In genomic region chr5:113513384-113514262, GRCh38 we compare ENCODE assay signal across 7 cellular contexts. TPM values are rescaled to one million over a fixed set of nuclear protein-coding genes. Genes with fewer than 3 reads are reported as not detected.
A peak's percentile ranks its signal among the peaks of the same experiment; 100 is the strongest.
DNase-seq lines count a peak whose midpoint lies in the region; ATAC-seq, FAIRE-seq and TF ChIP-seq lines count a peak whose summit lies in the region.

Gene YTHDC2 (plus strand): TSS chr5:113513694. CDS start chr5:113513896, 202 bp downstream.

- peaks cover 22% of the 10 kb centered on the region for H3K36me3 Mint-ChIP-seq in T-helper 2 cell treated with Interferon-gamma antibody and Interleukin-4, amounts not matched to agents 5 μg/mL and 100 μg/mL, for 36 hours (ENCODE audit: low read depth)
- H3K36me3 Mint-ChIP-seq in astrocyte (ENCODE audit: low read depth, unreplicated experiment), result no peaks in the 10 kb centered on the region

- H3K79me2 ChIP-seq in astrocyte (ENCODE audit: insufficient read depth, low read length), result peaks cover 39% of the 10 kb centered on the region

- no peak for TF ChIP-seq CTCF in astrocyte (IDR thresholded peaks at IDR 0.05; ENCODE audit: insufficient read depth, low read depth, low read length)

- peaks cover 4% of the 10 kb centered on the region for H4K20me1 ChIP-seq in astrocyte (ENCODE audit: insufficient read depth, low read length)

- H3K4me1 ChIP-seq in astrocyte (ENCODE audit: insufficient read depth, low read length), result peaks cover 5% of the 10 kb centered on the region

- H3K27me3 Mint-ChIP-seq in T-helper 2 cell treated with Interferon-gamma antibody and Interleukin-4, amounts not matched to agents 5 μg/mL and 100 μg/mL, for 36 hours (ENCODE audit: low read depth), result peaks cover 15% of the 10 kb centered on the region
- H3K27me3 Mint-ChIP-seq in astrocyte (ENCODE audit: low read depth, unreplicated experiment), result no peaks in the 10 kb centered on the region

- H2AFZ ChIP-seq in astrocyte (ENCODE audit: low read depth, low read length), result peak within 1 kb of the TSS; percentile 96

- peak; percentile 93 for ATAC-seq in GM18499 (IDR thresholded peaks at IDR 0.05; ENCODE audit: insufficient read depth, unreplicated experiment)
- ATAC-seq in HG02885 (IDR thresholded peaks at IDR 0.05; ENCODE audit: poor library complexity, unreplicated experiment), result peak; percentile 98

- peak within 1 kb of the TSS; percentile 90 for H3K27ac ChIP-seq in astrocyte (ENCODE audit: low read depth, low read length)

- peak within 1 kb of the TSS; percentile 93 for H3K4me3 Mint-ChIP-seq in T-helper 2 cell treated with Interferon-gamma antibody and Interleukin-4, amounts not matched to agents 5 μg/mL and 100 μg/mL, for 36 hours
- peak within 1 kb of the TSS; percentile 95 for H3K4me3 Mint-ChIP-seq in astrocyte (ENCODE audit: unreplicated experiment)

- H3K36me3 ChIP-seq in astrocyte (ENCODE audit: insufficient read depth, low read length), result no peaks in the 10 kb centered on the region

- DNase-seq in NCI-H1694 (lab: John Stamatoyannopoulos, UW), result peak; percentile 77
- DNase-seq in T-helper 2 cell treated with Interferon-gamma antibody and Interleukin-4, amounts not matched to agents 5 μg/mL and 100 μg/mL, for 36 hours (ENCODE audit: low spot score), result peak; percentile 86
- DNase-seq in astrocyte (ENCODE audit: low read depth), result peak; percentile 75
- DNase-seq in hepatic stellate cell (ENCODE audit: low spot score), result peak; percentile 70
- DNase-seq in retina, result peak; percentile 97

- no peaks in the 10 kb centered on the region for H3K9me3 ChIP-seq in astrocyte (ENCODE audit: insufficient read depth, low read depth, low read length)

- H3K4me1 Mint-ChIP-seq in T-helper 2 cell treated with Interferon-gamma antibody and Interleukin-4, amounts not matched to agents 5 μg/mL and 100 μg/mL, for 36 hours (ENCODE audit: low read depth), result peaks cover 27% of the 10 kb centered on the region
- peaks cover 5% of the 10 kb centered on the region for H3K4me1 Mint-ChIP-seq in astrocyte (ENCODE audit: low read depth, unreplicated experiment)

- FAIRE-seq in astrocyte (lab: Jason Lieb, UNC), result no peak

- peak within 1 kb of the TSS; percentile 96 for H3K9ac ChIP-seq in astrocyte (ENCODE audit: low read length)

- H3K27me3 ChIP-seq in astrocyte (ENCODE audit: insufficient read depth, low read length), result no peaks in the 10 kb centered on the region

- peak within 1 kb of the TSS; percentile 86 for H3K27ac Mint-ChIP-seq in T-helper 2 cell treated with Interferon-gamma antibody and Interleukin-4, amounts not matched to agents 5 μg/mL and 100 μg/mL, for 36 hours
- H3K27ac Mint-ChIP-seq in astrocyte (ENCODE audit: unreplicated experiment), result peak within 1 kb of the TSS; percentile 99

- H3K4me2 ChIP-seq in astrocyte (ENCODE audit: low read length), result peak within 1 kb of the TSS; percentile 91

- no peaks in the 10 kb centered on the region for H3K9me3 Mint-ChIP-seq in T-helper 2 cell treated with Interferon-gamma antibody and Interleukin-4, amounts not matched to agents 5 μg/mL and 100 μg/mL, for 36 hours
- no peaks in the 10 kb centered on the region for H3K9me3 Mint-ChIP-seq in astrocyte (ENCODE audit: unreplicated experiment)

- H3K4me3 ChIP-seq in astrocyte (ENCODE audit: insufficient read depth, low read depth, low read length), result peak within 1 kb of the TSS; percentile 75

RNA-seq across cellular contexts. Expression of gene YTHDC2, which starts in this region (rescaled TPM):
- 21.2 and 23.5 TPM in 2 replicates for total RNA-seq in astrocyte

Comparison
In these comparisons a context has a peak if more than half of its experiments do, and no peak if none do; other contexts are left out.
1. Peak in every context shown above with its lines: DNase-seq, ATAC-seq, H3K4me3 ChIP-seq and H3K27ac ChIP-seq.